In genomic region chr2:120346034-120346666, GRCh38 we compare ENCODE assay signal across 8 cellular contexts. TPM values are rescaled to one million over a fixed set of nuclear protein-coding genes. Genes with fewer than 3 reads are reported as not detected.
DNase-seq lines count a peak whose midpoint lies in the region; ATAC-seq and TF ChIP-seq lines count a peak whose summit lies in the region.
"Had no signal": no experiment of that assay in that cellular context is flagged by ENCODE, and none has a peak within 500 bp of the region (broad histone marks: within the 10 kb centered on the region; RNA-seq: fewer than 3 reads in every experiment).

INHBB (plus strand) TSS chr2:120346136; CDS start chr2:120346189, 53 bp downstream.

- H3K56ac ChIP-seq in H9 (ENCODE audit: insufficient read length, low read depth, low read length), result no peak within 1 kb of the TSS

- no peak within 1 kb of the TSS for H3K23ac ChIP-seq in H9 (ENCODE audit: insufficient read length, low read depth, low read length)

- no peak within 1 kb of the TSS for H3K14ac ChIP-seq in H9 (ENCODE audit: insufficient read depth, low read length)

- H3K79me1 ChIP-seq in H9 (ENCODE audit: insufficient read depth, low read depth, low read length, poor library complexity, severe bottlenecking), result no peaks in the 10 kb centered on the region

- H4K20me1 ChIP-seq in H9 (ENCODE audit: control insufficient read depth, insufficient read depth, insufficient read length), result no peaks in the 10 kb centered on the region

- H3K4me1 Mint-ChIP-seq in H9 (peaks cover 29 to 54% of the 10 kb centered on the region in 2 experiments), T-helper 17 cell (peaks cover 17% of the 10 kb centered on the region)

- H3T11ph ChIP-seq in H9 (ENCODE audit: low read length), result no peak within 1 kb of the TSS

- no peak within 1 kb of the TSS for H3K4ac ChIP-seq in H9 (ENCODE audit: low read depth, low read length)

- peaks cover 0 to 10% of the 10 kb centered on the region in 2 donors for H3K36me3 ChIP-seq in psoas muscle (ENCODE audit: insufficient read depth in 1 of 2, low read depth in 1 of 2)

- H2BK12ac ChIP-seq in H9 (ENCODE audit: insufficient read length, low read depth, low read length), result no peak within 1 kb of the TSS

- no peak within 1 kb of the TSS for H3K9ac ChIP-seq in H9 (ENCODE audit: extremely low read depth, insufficient read length, low read length)

- H2AK5ac ChIP-seq in H9 (ENCODE audit: insufficient read length, low read length), result no peak within 1 kb of the TSS

- H3K4me3 ChIP-seq in psoas muscle, result peak within 1 kb of the TSS; percentile 72

- H3K9me3 Mint-ChIP-seq in H9, result peaks cover 0 to 2% of the 10 kb centered on the region in 2 experiments; a peak in 2 of 5 replicates

- H3K27ac ChIP-seq in H9 (ENCODE audit: insufficient read length, low read depth, low read length), result no peak within 1 kb of the TSS
- H3K27ac ChIP-seq in foreskin keratinocyte, result no peak within 1 kb of the TSS
- H3K27ac ChIP-seq in psoas muscle, result peak within 1 kb of the TSS; percentile 46

- WGBS in H9 (ENCODE audit: extremely low coverage, insufficient read length, low lambda C conversion rate), result no CpG with 5 or more reads among the region's 97 CpGs
- 0 to 2% (median 2%) methylated on average over 37 to 82 of the region's 97 CpGs for WGBS in psoas muscle, 3 donors

- H4K91ac ChIP-seq in H9 (ENCODE audit: insufficient read length, low read depth, low read length), result no peak within 1 kb of the TSS

- H2BK20ac ChIP-seq in H9 (ENCODE audit: low read depth, low read length, poor library complexity, severe bottlenecking), result no peak within 1 kb of the TSS

- H2AFZ ChIP-seq in H9 (ENCODE audit: low read length), result no peak within 1 kb of the TSS

- no peak within 1 kb of the TSS for H2BK15ac ChIP-seq in H9 (ENCODE audit: low read depth, low read length)

- intact Hi-C loops in psoas muscle (cut with DNase I), result no loop called here

- no peak within 1 kb of the TSS for H4K5ac ChIP-seq in H9 (ENCODE audit: insufficient read length, low read depth, low read length)

- peak within 1 kb of the TSS; percentile 89 for H3K4me2 ChIP-seq in H9 (ENCODE audit: insufficient read depth, insufficient read length, low read length)

- DNase-seq in H9 (peak; percentile 41), T-helper 17 cell (no peak), foreskin keratinocyte (no peak), psoas muscle (peak in 1 of 2 donors; percentile 64)

- H3K27me3 ChIP-seq in H9 (ENCODE audit: insufficient read depth, low read length) (peaks cover 54% of the 10 kb centered on the region), foreskin keratinocyte (peaks cover 85% of the 10 kb centered on the region), psoas muscle (ENCODE audit: insufficient read depth in 3 of 3, low read length in 2 of 3) (peaks cover 0 to 30% (median 7%) of the 10 kb centered on the region in 3 donors)

- ATAC-seq in T-helper 17 cell (peak; percentile 47), foreskin keratinocyte (peak; percentile 5), psoas muscle (no peak), GM21526 (IDR thresholded peaks at IDR 0.05; ENCODE audit: low FRiP score, unreplicated experiment) (no peak), GM18861 (IDR thresholded peaks at IDR 0.05; ENCODE audit: unreplicated experiment) (no peak), HG03432 (IDR thresholded peaks at IDR 0.05; ENCODE audit: unreplicated experiment) (no peak)

- no peaks in the 10 kb centered on the region for H3K79me2 ChIP-seq in H9 (ENCODE audit: insufficient read depth, low read length)

- no peak within 1 kb of the TSS for H3K27ac Mint-ChIP-seq in H9
- no peak within 1 kb of the TSS for H3K27ac Mint-ChIP-seq in T-helper 17 cell

- peak within 1 kb of the TSS; percentile 51 to 76 for H3K4me3 Mint-ChIP-seq in H9
- H3K4me3 Mint-ChIP-seq in T-helper 17 cell, result peak within 1 kb of the TSS; percentile 92

- H3K36me3 Mint-ChIP-seq in H9 (ENCODE audit: insufficient read depth in 1 of 3, low read depth in 3 of 3) (peaks cover 0 to 3% (median 0%) of the 10 kb centered on the region in 3 experiments; a peak in 1 of 7 replicates), T-helper 17 cell (ENCODE audit: low read depth) (peaks cover 7% of the 10 kb centered on the region)

- no peak within 1 kb of the TSS for H2BK120ac ChIP-seq in H9 (ENCODE audit: low read depth, low read length, poor library complexity, severe bottlenecking)

- H3K23me2 ChIP-seq in H9 (ENCODE audit: insufficient read length, low read depth, low read length, poor library complexity, severe bottlenecking), result peaks cover 11% of the 10 kb centered on the region

- no peaks in the 10 kb centered on the region; the same call in 1 of the 2 replicates for H3K4me1 ChIP-seq in H9 (ENCODE audit: insufficient read depth, low read length)
- no peaks in the 10 kb centered on the region for H3K4me1 ChIP-seq in foreskin keratinocyte
- H3K4me1 ChIP-seq in psoas muscle, result peaks cover 19% of the 10 kb centered on the region

- no peak within 1 kb of the TSS for H4K8ac ChIP-seq in H9 (replicated peaks; ENCODE audit: insufficient read length, low read depth, low read length)

- no peak within 1 kb of the TSS for H3K18ac ChIP-seq in H9 (ENCODE audit: insufficient read length, low read depth, low read length)

- peaks cover 89% of the 10 kb centered on the region for H3K27me3 Mint-ChIP-seq in H9 (ENCODE audit: low read depth)
- H3K27me3 Mint-ChIP-seq in T-helper 17 cell, result peaks cover 60% of the 10 kb centered on the region

- TF ChIP-seq CTCF in H9 (conservative IDR thresholded peaks at IDR 0.05) (no peak), foreskin keratinocyte (conservative IDR thresholded peaks at IDR 0.05) (no peak), psoas muscle (IDR thresholded peaks at IDR 0.05) (no peak)

- H2BK5ac ChIP-seq in H9 (ENCODE audit: insufficient read length, low read length), result no peak within 1 kb of the TSS

- H3K9me3 ChIP-seq in H9 (ENCODE audit: control insufficient read depth, low read depth, low read length) (no peaks in the 10 kb centered on the region), T-helper 17 cell (ENCODE audit: control insufficient read depth, low read length, poor library complexity, severe bottlenecking) (no peaks in the 10 kb centered on the region), psoas muscle (no peaks in the 10 kb centered on the region)

RNA-seq across cellular contexts. Expression of gene INHBB, which starts in this region (rescaled TPM):
- 0.13 TPM in 2 replicates for total RNA-seq in H9 (2021)
- not detected for total RNA-seq in T-helper 17 cell
- not detected in 2 replicates for total RNA-seq in foreskin keratinocyte
- not detected in 2 replicates for polyA plus RNA-seq in foreskin keratinocyte
- 10 to 100 TPM in 2 of 4 donors, 1 to 10 TPM in 2; 2.9 to 19.3 (median 11.0) TPM for total RNA-seq in psoas muscle
- 10 to 100 TPM in 2 of 3 donors, 1 to 10 TPM in 1; 7.4 to 20.0 (median 13.4) TPM for polyA plus RNA-seq in psoas muscle
- total RNA-seq: T-helper 1 cell treated with Interleukin-12 subunit alpha and Interleukin-12 subunit beta and Interleukin-4 antibody, amounts not matched to agents 30 ng/mL and 1 ng/mL, for 36 hours had no signal

Comparison
In these comparisons a context has a peak if more than half of its experiments do, and no peak if none do; other contexts are left out.
1. Peak in DNase-seq and H3K4me2 ChIP-seq in H9; RNA of the gene not detected or under 1 TPM.
2. Peak in ATAC-seq in T-helper 17 cell; RNA of the gene not detected or under 1 TPM.
3. Peak in ATAC-seq in foreskin keratinocyte; RNA of the gene not detected or under 1 TPM.